30 cellular contexts compared by ENCODE assay signal in the genomic region with DNA sequence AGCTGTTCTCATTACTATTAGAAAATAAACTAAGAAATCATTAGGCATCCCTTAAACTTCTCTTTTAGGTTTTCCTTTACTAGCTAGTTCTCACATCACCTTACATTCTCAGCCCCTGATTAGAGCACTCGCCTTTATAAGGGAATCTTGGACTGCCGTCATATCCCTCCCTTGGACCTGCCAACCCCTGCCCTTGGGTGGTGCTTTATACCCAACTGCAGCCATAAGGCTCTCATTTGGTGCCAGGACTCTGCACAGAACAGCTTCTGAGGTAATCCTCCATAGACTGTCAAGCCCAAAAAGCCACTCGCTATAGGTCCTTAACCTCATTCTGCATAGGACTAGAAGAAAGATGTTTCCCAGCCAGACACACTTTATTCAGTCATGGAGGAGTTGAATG.
"Had no signal": no experiment of that assay in that cellular context is flagged by ENCODE, and none has a peak within 500 bp of the region (broad histone marks: within the 10 kb centered on the region; RNA-seq: fewer than 3 reads in every experiment).

No MANE protein-coding gene starts in this region.

- H3K4me1 Mint-ChIP-seq: activated CD4-positive, alpha-beta memory T cell treated with anti-CD3 and anti-CD28 coated beads, Interleukin-2, amount 10 ng/mL, durations not matched to agents 7 days and 5 days; activated CD4-positive, alpha-beta T cell treated with anti-CD3 and anti-CD28 coated beads, Interleukin-2, amount 10 ng/mL, durations not matched to agents 7 days and 5 days; activated naive CD4-positive, alpha-beta T cell treated with anti-CD3 and anti-CD28 coated beads, Interleukin-2, amount 10 ng/mL, durations not matched to agents 7 days and 5 days; activated naive CD8-positive, alpha-beta T cell treated with anti-CD3 and anti-CD28 coated beads, Interleukin-2, amount 10 ng/mL, durations not matched to agents 7 days and 5 days; central memory CD8-positive, alpha-beta T cell had no signal

- H3K9me3 Mint-ChIP-seq: activated CD4-positive, alpha-beta memory T cell treated with anti-CD3 and anti-CD28 coated beads, Interleukin-2, amount 10 ng/mL, durations not matched to agents 7 days and 5 days; activated CD4-positive, alpha-beta T cell treated with anti-CD3 and anti-CD28 coated beads, Interleukin-2, amount 10 ng/mL, durations not matched to agents 7 days and 5 days; activated naive CD4-positive, alpha-beta T cell treated with anti-CD3 and anti-CD28 coated beads, Interleukin-2, amount 10 ng/mL, durations not matched to agents 7 days and 5 days; activated naive CD4-positive, alpha-beta T cell treated with anti-CD3 and anti-CD28 coated beads, Interleukin-2, amount 50 U/mL, for 72 hours; activated naive CD8-positive, alpha-beta T cell treated with anti-CD3 and anti-CD28 coated beads, Interleukin-2, amount 10 ng/mL, durations not matched to agents 7 days and 5 days; activated T-cell treated with anti-CD3 and anti-CD28 coated beads, Interleukin-2, amount 50 U/mL, for 24 hours; central memory CD8-positive, alpha-beta T cell; dendritic cell treated with granulocyte-macrophage colony-stimulating factor and Interleukin-4, amounts not matched to agents 40 ng/mL and 50 ng/mL, for 4 days had no signal

- H3K4me3 Mint-ChIP-seq: activated CD4-positive, alpha-beta memory T cell treated with anti-CD3 and anti-CD28 coated beads, Interleukin-2, amount 10 ng/mL, durations not matched to agents 7 days and 5 days; activated CD4-positive, alpha-beta T cell treated with anti-CD3 and anti-CD28 coated beads, Interleukin-2, amount 10 ng/mL, durations not matched to agents 7 days and 5 days; activated naive CD4-positive, alpha-beta T cell treated with anti-CD3 and anti-CD28 coated beads, Interleukin-2, amount 10 ng/mL, durations not matched to agents 7 days and 5 days; activated naive CD8-positive, alpha-beta T cell treated with anti-CD3 and anti-CD28 coated beads, Interleukin-2, amount 10 ng/mL, durations not matched to agents 7 days and 5 days; activated T-cell treated with anti-CD3 and anti-CD28 coated beads, Interleukin-2, amount 50 U/mL, for 24 hours; activated T-cell treated with anti-CD3 and anti-CD28 coated beads, Interleukin-2, amount 50 U/mL, for 72 hours; central memory CD8-positive, alpha-beta T cell; dendritic cell treated with granulocyte-macrophage colony-stimulating factor and Interleukin-4, amounts not matched to agents 40 ng/mL and 50 ng/mL, for 4 days; endodermal cell; WTC11 had no signal

- H3K4me1 ChIP-seq: ascending aorta had no signal

- H3K27me3 ChIP-seq: ascending aorta, brain microvascular endothelial cell had no signal

- DNase-seq: activated CD4-positive, alpha-beta memory T cell treated with anti-CD3 and anti-CD28 coated beads, Interleukin-2, amount 10 ng/mL, durations not matched to agents 7 days and 5 days; activated CD4-positive, alpha-beta T cell treated with anti-CD3 and anti-CD28 coated beads for 1 hour; activated CD4-positive, alpha-beta T cell treated with anti-CD3 and anti-CD28 coated beads for 4 hours; activated CD4-positive, alpha-beta T cell treated with anti-CD3 and anti-CD28 coated beads, Interleukin-2, amount 10 ng/mL, durations not matched to agents 7 days and 5 days; activated CD4-positive, alpha-beta T cell treated with anti-CD3 and anti-CD28 coated beads, Interleukin-2, amount 50 U/mL, for 4 hours; activated CD8-positive, alpha-beta memory T cell treated with anti-CD3 and anti-CD28 coated beads, Interleukin-2, amount 50 U/mL, for 48 hours; activated gamma-delta T cell; activated naive CD4-positive, alpha-beta T cell; activated naive CD4-positive, alpha-beta T cell treated with anti-CD3 and anti-CD28 coated beads, Interleukin-2, amount 10 ng/mL, durations not matched to agents 7 days and 5 days; activated naive CD8-positive, alpha-beta T cell treated with anti-CD3 and anti-CD28 coated beads, Interleukin-2, amount 10 ng/mL, durations not matched to agents 7 days and 5 days; activated T-cell treated with anti-CD3 and anti-CD28 coated beads for 4 hours; activated T-cell treated with anti-CD3 and anti-CD28 coated beads, Interleukin-2, amount 50 U/mL, for 24 hours; activated T-cell treated with anti-CD3 and anti-CD28 coated beads, Interleukin-2, amount 50 U/mL, for 72 hours; brain microvascular endothelial cell; effector memory CD4-positive, alpha-beta T cell; endodermal cell; foreskin fibroblast; head of caudate nucleus; hippocampal formation; T-helper 2 cell had no signal

- H3K27ac ChIP-seq: ascending aorta, brain microvascular endothelial cell, coronary artery, dorsolateral prefrontal cortex had no signal

- H3K4me3 ChIP-seq: ascending aorta, coronary artery, dorsolateral prefrontal cortex had no signal

- FAIRE-seq: bronchial epithelial cell, frontal cortex had no signal

- ATAC-seq: activated naive CD4-positive, alpha-beta T cell treated with anti-CD3 and anti-CD28 coated beads, Interleukin-2, amount 50 U/mL, for 72 hours; activated T-cell treated with anti-CD3 and anti-CD28 coated beads, Interleukin-2, amount 50 U/mL, for 72 hours; esophagus mucosa; WTC11 had no signal

- H3K27ac Mint-ChIP-seq: activated CD4-positive, alpha-beta memory T cell treated with anti-CD3 and anti-CD28 coated beads, Interleukin-2, amount 10 ng/mL, durations not matched to agents 7 days and 5 days; activated CD4-positive, alpha-beta T cell treated with anti-CD3 and anti-CD28 coated beads, Interleukin-2, amount 10 ng/mL, durations not matched to agents 7 days and 5 days; activated naive CD4-positive, alpha-beta T cell treated with anti-CD3 and anti-CD28 coated beads, Interleukin-2, amount 10 ng/mL, durations not matched to agents 7 days and 5 days; activated naive CD4-positive, alpha-beta T cell treated with anti-CD3 and anti-CD28 coated beads, Interleukin-2, amount 50 U/mL, for 72 hours; activated naive CD8-positive, alpha-beta T cell treated with anti-CD3 and anti-CD28 coated beads, Interleukin-2, amount 10 ng/mL, durations not matched to agents 7 days and 5 days; activated T-cell treated with anti-CD3 and anti-CD28 coated beads, Interleukin-2, amount 50 U/mL, for 24 hours; activated T-cell treated with anti-CD3 and anti-CD28 coated beads, Interleukin-2, amount 50 U/mL, for 72 hours; dendritic cell treated with granulocyte-macrophage colony-stimulating factor and Interleukin-4, amounts not matched to agents 40 ng/mL and 50 ng/mL, for 4 days; endodermal cell; WTC11 had no signal

- H3K36me3 Mint-ChIP-seq: activated naive CD4-positive, alpha-beta T cell treated with anti-CD3 and anti-CD28 coated beads, Interleukin-2, amount 10 ng/mL, durations not matched to agents 7 days and 5 days; activated naive CD4-positive, alpha-beta T cell treated with anti-CD3 and anti-CD28 coated beads, Interleukin-2, amount 50 U/mL, for 72 hours; activated naive CD8-positive, alpha-beta T cell treated with anti-CD3 and anti-CD28 coated beads, Interleukin-2, amount 10 ng/mL, durations not matched to agents 7 days and 5 days had no signal

- H3K36me3 ChIP-seq: ascending aorta, brain microvascular endothelial cell had no signal

- H3K9me3 ChIP-seq: ascending aorta had no signal
